9 cellular contexts compared by ENCODE assay signal in the genomic region with DNA sequence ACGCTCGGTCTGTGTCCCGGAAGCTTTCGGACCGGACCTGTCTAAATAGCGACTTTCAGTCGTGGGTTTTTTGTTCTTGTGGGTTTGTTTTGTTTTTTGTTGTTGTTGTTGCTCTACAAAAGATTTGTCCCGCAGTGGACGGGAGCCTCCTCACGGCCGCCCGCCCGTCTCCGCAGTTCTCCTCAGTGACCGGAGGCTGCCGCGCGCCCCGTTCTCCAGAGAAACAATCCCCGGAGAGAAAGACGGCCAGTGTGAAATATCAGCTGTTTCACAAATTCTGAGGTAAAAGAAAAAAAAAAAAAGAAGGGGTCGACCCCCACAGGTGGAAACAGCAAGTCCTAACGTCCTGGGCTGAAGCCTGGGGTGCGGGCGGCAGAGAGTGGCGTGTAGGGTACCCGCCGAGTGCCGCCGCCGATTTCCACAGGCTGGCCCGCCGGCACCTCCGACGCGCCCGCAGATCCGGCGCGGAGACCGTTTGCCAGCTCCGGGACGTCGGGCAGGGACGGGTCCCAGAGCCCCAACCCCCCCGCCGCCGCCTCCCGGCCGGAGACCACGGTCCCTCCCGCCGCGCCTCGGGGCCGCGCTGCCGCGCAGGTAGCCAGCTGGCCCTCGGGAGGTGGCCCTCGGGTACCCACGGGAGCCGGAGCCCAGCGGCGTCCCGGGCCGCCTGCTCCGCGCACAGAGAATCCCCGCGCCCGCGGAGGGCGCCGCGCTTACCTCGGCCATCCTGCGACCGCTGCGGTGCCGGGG. TPM values are rescaled to one million over a fixed set of nuclear protein-coding genes. Genes with fewer than 3 reads are reported as not detected.
A peak's percentile ranks its signal among the peaks of the same experiment; 100 is the strongest.
DNase-seq lines count a peak whose midpoint lies in the region; ATAC-seq and TF ChIP-seq lines count a peak whose summit lies in the region.
"Had no signal": no experiment of that assay in that cellular context is flagged by ENCODE, and none has a peak within 500 bp of the region (broad histone marks: within the 10 kb centered on the region; RNA-seq: fewer than 3 reads in every experiment).

No MANE protein-coding gene starts in this region.

- H3K27me3 ChIP-seq in heart left ventricle, result peaks cover 6 to 80% (median 46%) of the 10 kb centered on the region in 9 donors

- no peak for TF ChIP-seq POLR2A in heart left ventricle (IDR thresholded peaks at IDR 0.05)

- intact Hi-C loops in heart left ventricle (cut with DNase I), result loop anchor here in 1 of 10 donors (1.0 kb wide), 1 partner anchor 16 kb away; no protein-coding TSS in a partner anchor

- 2 to 4% (median 2%) methylated on average over 44 to 81 of the region's 81 CpGs for WGBS in heart left ventricle, 4 donors

- DNase-seq in GM03348 (ENCODE audit: low spot score) (peak; percentile 58), heart left ventricle (peak in 2 of 5 donors; percentile 5 to 21), retinal pigment epithelial cell (ENCODE audit: low read depth) (no peak), 8988T (no peak), UCSD-AML1 (lab: John Stamatoyannopoulos, UW; ENCODE audit: unreplicated experiment) (no peak)
- DNase-seq: amygdala had no signal

- no peak overlapping the region for H3K27ac ChIP-seq in heart left ventricle

- TF ChIP-seq CTCF in WI38 (IDR thresholded peaks at IDR 0.05; ENCODE audit: low read depth, low read length) (no peak), heart left ventricle (IDR thresholded peaks at IDR 0.05) (no peak), retinal pigment epithelial cell (conservative IDR thresholded peaks at IDR 0.05; ENCODE audit: low read depth, low read length) (no peak)

- H3K4me3 ChIP-seq in WI38 (ENCODE audit: low read depth, low read length) (peak overlapping the region; percentile 26), heart left ventricle (peak overlapping the region; percentile 42 to 64 (median 56)), retinal pigment epithelial cell (ENCODE audit: low read length) (peak overlapping the region; percentile 90)

- no peaks in the 10 kb centered on the region for H3K36me3 ChIP-seq in heart left ventricle

- peaks cover 0 to 19% (median 6%) of the 10 kb centered on the region in 12 donors for H3K4me1 ChIP-seq in heart left ventricle

- ATAC-seq in heart left ventricle (peak in 1 of 4 donors; percentile 39), GM18511 (IDR thresholded peaks at IDR 0.05; ENCODE audit: unreplicated experiment) (no peak), GM18858 (IDR thresholded peaks at IDR 0.05; ENCODE audit: unreplicated experiment) (no peak)

- H3K9me3 ChIP-seq in heart left ventricle, result no peaks in the 10 kb centered on the region

RNA-seq across cellular contexts. Expression of gene BNC1, which starts 0.5 kb away (rescaled TPM):
- total RNA-seq in heart left ventricle, result 10 to 100 TPM in 1 of 9 donors, under 1 TPM in 6, not detected in 2; 0.11 to 24.5 (median 0.19) TPM
- under 1 TPM; 0.08 to 0.11 TPM for polyA plus RNA-seq in heart left ventricle

Comparison
In these comparisons a context has a peak if more than half of its experiments do, and no peak if none do; other contexts are left out.
1. H3K4me3 ChIP-seq: peak in every context shown above with its lines; median percentile 90 in retinal pigment epithelial cell; 56 in heart left ventricle; 26 in WI38.